23 cellular contexts compared by ENCODE assay signal in the genomic region with DNA sequence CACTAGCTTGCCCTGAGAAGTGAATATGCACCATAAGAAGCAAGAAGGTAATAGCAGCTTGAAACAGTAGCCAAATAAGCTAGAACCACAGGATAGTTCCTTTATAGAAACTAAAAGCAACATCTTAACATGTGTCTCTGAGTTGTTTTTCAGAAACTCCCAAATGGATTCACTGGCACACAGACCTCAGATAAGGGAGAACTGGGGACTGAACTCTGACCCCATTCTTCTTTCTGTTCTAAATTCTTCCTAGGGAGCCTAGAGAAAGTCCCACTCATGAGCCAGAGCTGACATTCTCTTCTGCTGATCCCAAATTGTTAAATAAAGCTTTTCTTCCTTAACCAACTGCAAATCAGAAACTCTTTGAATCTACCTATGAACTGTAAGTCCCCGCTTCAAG.
"Had no signal": no experiment of that assay in that cellular context is flagged by ENCODE, and none has a peak within 500 bp of the region (broad histone marks: within the 10 kb centered on the region; RNA-seq: fewer than 3 reads in every experiment).

No MANE protein-coding gene starts in this region.

- H3K27ac ChIP-seq: brain microvascular endothelial cell, hepatocyte, prostate gland, stomach, upper lobe of right lung had no signal

- H3K4me3 ChIP-seq: hepatocyte, prostate gland, smooth muscle cell, stomach, upper lobe of right lung had no signal

- DNase-seq: activated B cell treated with CpG ODN at 0.5 μM for 24 hours; activated CD4-positive, alpha-beta memory T cell treated with anti-CD3 and anti-CD28 coated beads for 36 hours; activated CD4-positive, alpha-beta T cell treated with anti-CD3 and anti-CD28 coated beads for 4 hours; activated CD8-positive, alpha-beta memory T cell treated with anti-CD3 and anti-CD28 coated beads, Interleukin-2, amount 10 ng/mL, durations not matched to agents 7 days and 5 days; activated naive CD4-positive, alpha-beta T cell treated with Interleukin-2 at 50 U/mL for 16 hours; activated naive CD8-positive, alpha-beta T cell treated with anti-CD3 and anti-CD28 coated beads, Interleukin-2, amount 10 ng/mL, durations not matched to agents 7 days and 5 days; activated T-cell treated with anti-CD3 and anti-CD28 coated beads, Interleukin-2, amount 50 U/mL, for 1 hour; amygdala; brain microvascular endothelial cell; effector CD8-positive, alpha-beta T cell; left cardiac atrium; mammary epithelial cell; nephron progenitor cell; right cardiac atrium; SK-N-SH; stimulated activated CD4-positive, alpha-beta T cell treated with anti-CD3 and anti-CD28 coated beads, Interleukin-4, amount 100 ng/mL, for 1 hour; stomach; upper lobe of right lung had no signal

- ATAC-seq: activated CD8-positive, alpha-beta memory T cell treated with anti-CD3 and anti-CD28 coated beads, Interleukin-2, amount 10 ng/mL, durations not matched to agents 7 days and 5 days; activated T-helper 17 cell treated with anti-CD3 and anti-CD28 coated beads, Interleukin-2, amount 50 U/mL, for 72 hours; upper lobe of right lung had no signal

- H3K36me3 ChIP-seq: brain microvascular endothelial cell, prostate gland, stomach, upper lobe of right lung had no signal

- H3K9me3 ChIP-seq: prostate gland, SK-N-SH, stomach, upper lobe of right lung had no signal

- H3K27me3 ChIP-seq: brain microvascular endothelial cell, hepatocyte, stomach, upper lobe of right lung had no signal

- FAIRE-seq: endothelial cell of umbilical vein had no signal

- H3K4me1 ChIP-seq: prostate gland, upper lobe of right lung had no signal
